Comparison of ENCODE assay signal across 18 cellular contexts in genomic region chr12:65014504-65015271, GRCh38.
"Had no signal": no experiment of that assay in that cellular context is flagged by ENCODE, and none has a peak within 500 bp of the region (broad histone marks: within the 10 kb centered on the region; RNA-seq: fewer than 3 reads in every experiment).

No MANE protein-coding gene starts in this region.

- H3K4me1 Mint-ChIP-seq: activated B cell treated with CpG ODN at 0.5 μM for 24 hours; activated CD4-positive, alpha-beta memory T cell treated with anti-CD3 and anti-CD28 coated beads, Interleukin-2, amount 10 ng/mL, durations not matched to agents 7 days and 5 days; activated naive CD8-positive, alpha-beta T cell treated with anti-CD3 and anti-CD28 coated beads for 36 hours; activated T-helper 17 cell treated with anti-CD3 and anti-CD28 coated beads, Interleukin-2, amount 50 U/mL, for 72 hours; stimulated activated naive CD8-positive, alpha-beta T cell treated with anti-CD3 and anti-CD28 coated beads, Interleukin-15, amount 100 ng/mL, for 72 hours had no signal

- H3K27ac ChIP-seq: suprapubic skin, transverse colon, uterus had no signal

- H3K9me3 Mint-ChIP-seq: activated B cell treated with CpG ODN at 0.5 μM for 24 hours; activated CD4-positive, alpha-beta memory T cell treated with anti-CD3 and anti-CD28 coated beads, Interleukin-2, amount 10 ng/mL, durations not matched to agents 7 days and 5 days; activated naive CD8-positive, alpha-beta T cell treated with anti-CD3 and anti-CD28 coated beads for 36 hours; activated T-helper 17 cell treated with anti-CD3 and anti-CD28 coated beads, Interleukin-2, amount 50 U/mL, for 72 hours; endodermal cell; mesothelial cell of epicardium; stimulated activated naive CD8-positive, alpha-beta T cell treated with anti-CD3 and anti-CD28 coated beads, Interleukin-15, amount 100 ng/mL, for 72 hours had no signal

- H3K27ac Mint-ChIP-seq: activated B cell treated with CpG ODN at 0.5 μM for 24 hours; activated CD4-positive, alpha-beta memory T cell treated with anti-CD3 and anti-CD28 coated beads, Interleukin-2, amount 10 ng/mL, durations not matched to agents 7 days and 5 days; activated naive CD8-positive, alpha-beta T cell treated with anti-CD3 and anti-CD28 coated beads for 36 hours; activated T-helper 17 cell treated with anti-CD3 and anti-CD28 coated beads, Interleukin-2, amount 50 U/mL, for 72 hours; endodermal cell; mesothelial cell of epicardium; stimulated activated naive CD8-positive, alpha-beta T cell treated with anti-CD3 and anti-CD28 coated beads, Interleukin-15, amount 100 ng/mL, for 72 hours had no signal

- H3K36me3 Mint-ChIP-seq: activated naive CD8-positive, alpha-beta T cell treated with anti-CD3 and anti-CD28 coated beads for 36 hours; mesothelial cell of epicardium had no signal

- H3K4me3 ChIP-seq: suprapubic skin, transverse colon, uterus had no signal

- ATAC-seq: activated T-helper 17 cell treated with anti-CD3 and anti-CD28 coated beads, Interleukin-2, amount 50 U/mL, for 72 hours; left lobe of liver; stimulated activated naive CD8-positive, alpha-beta T cell treated with anti-CD3 and anti-CD28 coated beads, Interleukin-15, amount 100 ng/mL, for 72 hours had no signal

- H3K36me3 ChIP-seq: suprapubic skin, transverse colon, uterus had no signal

- H3K4me3 Mint-ChIP-seq: activated B cell treated with CpG ODN at 0.5 μM for 24 hours; activated CD4-positive, alpha-beta memory T cell treated with anti-CD3 and anti-CD28 coated beads, Interleukin-2, amount 10 ng/mL, durations not matched to agents 7 days and 5 days; activated naive CD8-positive, alpha-beta T cell treated with anti-CD3 and anti-CD28 coated beads for 36 hours; activated T-helper 17 cell treated with anti-CD3 and anti-CD28 coated beads, Interleukin-2, amount 50 U/mL, for 72 hours; endodermal cell; mesothelial cell of epicardium; stimulated activated naive CD8-positive, alpha-beta T cell treated with anti-CD3 and anti-CD28 coated beads, Interleukin-15, amount 100 ng/mL, for 72 hours had no signal

- H3K9me3 ChIP-seq: suprapubic skin, transverse colon, uterus had no signal

- H3K4me1 ChIP-seq: suprapubic skin, uterus had no signal

- DNase-seq: activated B cell treated with CpG ODN at 0.5 μM for 24 hours; activated CD4-positive, alpha-beta memory T cell treated with anti-CD3 and anti-CD28 coated beads, Interleukin-2, amount 10 ng/mL, durations not matched to agents 7 days and 5 days; activated CD4-positive, alpha-beta T cell treated with anti-CD3 and anti-CD28 coated beads for 4 hours; activated naive CD4-positive, alpha-beta T cell; activated naive CD8-positive, alpha-beta T cell treated with anti-CD3 and anti-CD28 coated beads for 36 hours; activated T-cell treated with anti-CD3 and anti-CD28 coated beads, Interleukin-2, amount 50 U/mL, for 1 hour; amniotic stem cell; central memory CD4-positive, alpha-beta T cell; endodermal cell; erythroblast; hippocampal formation; stimulated activated naive CD8-positive, alpha-beta T cell treated with anti-CD3 and anti-CD28 coated beads, Interleukin-15, amount 100 ng/mL, for 72 hours; transverse colon; uterus had no signal

- H3K27me3 ChIP-seq: suprapubic skin, transverse colon, uterus had no signal
